Comparison of ENCODE assay signal across 9 cellular contexts in the genomic region with DNA sequence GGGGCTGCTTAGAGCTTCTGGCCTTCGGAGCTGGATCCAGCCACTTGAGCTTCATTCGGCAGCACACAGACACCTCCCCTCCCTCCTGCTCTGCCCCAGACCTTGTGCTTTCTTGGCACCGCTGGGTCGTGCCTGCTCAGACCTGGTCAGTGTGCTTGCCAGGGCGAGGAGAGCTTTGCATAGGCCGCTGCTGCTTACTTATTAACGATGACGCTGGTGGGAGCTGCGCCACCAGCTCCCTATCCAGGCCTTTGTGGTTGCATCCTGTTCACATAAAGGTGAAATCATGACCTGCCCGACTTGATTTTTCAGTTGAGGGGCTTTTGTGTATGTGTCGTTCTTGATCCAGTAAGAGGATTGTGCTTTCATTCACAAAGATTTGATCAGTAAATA.
DNase-seq lines count a peak whose midpoint lies in the region; ATAC-seq and TF ChIP-seq lines count a peak whose summit lies in the region.
"Had no signal": no experiment of that assay in that cellular context is flagged by ENCODE, and none has a peak within 500 bp of the region (broad histone marks: within the 10 kb centered on the region; RNA-seq: fewer than 3 reads in every experiment).

No MANE protein-coding gene starts in this region.

- peaks cover 21% of the 10 kb centered on the region for H3K4me1 Mint-ChIP-seq in glutamatergic neuron (ENCODE audit: low read depth, unreplicated experiment)

- ATAC-seq in HG03066 (IDR thresholded peaks at IDR 0.05; ENCODE audit: low read depth, unreplicated experiment) (peak; percentile 46), upper lobe of left lung (ENCODE audit: low FRiP score in 2 of 2) (peak; percentile 54 to 93)
- ATAC-seq: A549 had no signal

- H3K36me3 Mint-ChIP-seq in glutamatergic neuron (ENCODE audit: unreplicated experiment) = peaks cover 5% of the 10 kb centered on the region

- TF ChIP-seq CTCF in VCaP (conservative IDR thresholded peaks at IDR 0.05) (no peak), upper lobe of left lung (IDR thresholded peaks at IDR 0.05) (no peak), glutamatergic neuron (IDR thresholded peaks at IDR 0.05; ENCODE audit: partially characterized antibody, unreplicated experiment) (no peak)

- H3K4me3 Mint-ChIP-seq in glutamatergic neuron (ENCODE audit: unreplicated experiment) = no peak overlapping the region

- H3K9me3 Mint-ChIP-seq in glutamatergic neuron (ENCODE audit: unreplicated experiment) = no peaks in the 10 kb centered on the region

- TF ChIP-seq EP300 in upper lobe of left lung (IDR thresholded peaks at IDR 0.05) = no peak

- peaks cover 3% of the 10 kb centered on the region for H3K27me3 Mint-ChIP-seq in glutamatergic neuron (ENCODE audit: unreplicated experiment)

- 42 to 54% methylated on average over 7 to 11 of the region's 11 CpGs for WGBS in upper lobe of left lung, 2 donors

- H3K27ac ChIP-seq in VCaP (peak overlapping the region; percentile 100), upper lobe of left lung (peak overlapping the region; percentile 42 to 75 (median 64))
- H3K27ac ChIP-seq: A549 had no signal

- peak overlapping the region in 2 of 4 donors; percentile 5 to 10 for H3K4me3 ChIP-seq in upper lobe of left lung
- H3K4me3 ChIP-seq: A549 had no signal

- H3K27ac Mint-ChIP-seq in glutamatergic neuron (ENCODE audit: unreplicated experiment) = no peak overlapping the region

- H3K27me3 ChIP-seq in upper lobe of left lung = no peaks in the 10 kb centered on the region

- no peaks in the 10 kb centered on the region for H3K36me3 ChIP-seq in upper lobe of left lung

- no peaks in the 10 kb centered on the region for H3K9me3 ChIP-seq in upper lobe of left lung
- H3K9me3 ChIP-seq: A549 had no signal

- DNase-seq in NCI-H1417 (lab: John Stamatoyannopoulos, UW) (peak in 2 of 3 experiments; percentile 48 to 77), NCI-H1417 treated with DMSO at 0.1 percent for 48 hours (lab: John Stamatoyannopoulos, UW) (no peak), kidney tubule cell (ENCODE audit: low spot score) (peak; percentile 96), upper lobe of left lung (peak in 1 of 2 donors; percentile 86), glutamatergic neuron (no peak), NCI-H2107 treated with DMSO at 0.1 percent for 48 hours (lab: John Stamatoyannopoulos, UW; ENCODE audit: unreplicated experiment) (no peak)

- H3K4me1 ChIP-seq in upper lobe of left lung = peaks cover 6 to 16% (median 10%) of the 10 kb centered on the region in 4 donors

- TF ChIP-seq POLR2A in upper lobe of left lung (IDR thresholded peaks at IDR 0.05) = peak in 1 of 4 donors; percentile 37

Comparison
In these comparisons a context has a peak if more than half of its experiments do, and no peak if none do; other contexts are left out.
1. DNase-seq: peak in NCI-H1417 (2 of 3) and kidney tubule cell (single experiment); none in NCI-H1417 treated with DMSO at 0.1 percent for 48 hours (single experiment), glutamatergic neuron (single experiment) and NCI-H2107 treated with DMSO at 0.1 percent for 48 hours (single experiment).